ENCODE assay signal across 16 cellular contexts in genomic region chr15:70171224-70171886, GRCh38.
"Had no signal": no experiment of that assay in that cellular context is flagged by ENCODE, and none has a peak within 500 bp of the region (broad histone marks: within the 10 kb centered on the region; RNA-seq: fewer than 3 reads in every experiment).

No MANE protein-coding gene starts in this region.

- H3K4me3 Mint-ChIP-seq: activated naive CD4-positive, alpha-beta T cell treated with anti-CD3 and anti-CD28 coated beads for 36 hours; activated T-helper 17 cell treated with anti-CD3 and anti-CD28 coated beads, Interleukin-2, amount 50 U/mL, for 72 hours; memory B cell; stimulated activated effector memory CD8-positive, alpha-beta T cell treated with anti-CD3 and anti-CD28 coated beads, Interleukin-12 subunit alpha, Interleukin-12 subunit beta, amount 100 ng/mL, for 72 hours; T-helper 2 cell treated with Interferon-gamma antibody and Interleukin-4, amounts not matched to agents 5 μg/mL and 100 μg/mL, for 36 hours had no signal

- H3K27ac ChIP-seq: body of pancreas, esophagus muscularis mucosa, left lung, pancreas, tibial artery, vagina, WERI-Rb-1 had no signal

- H3K36me3 ChIP-seq: esophagus muscularis mucosa, left lung, pancreas, tibial artery, vagina, WERI-Rb-1 had no signal

- H3K4me3 ChIP-seq: body of pancreas, esophagus muscularis mucosa, left lung, pancreas, tibial artery, vagina had no signal

- H3K9me3 Mint-ChIP-seq: activated naive CD4-positive, alpha-beta T cell treated with anti-CD3 and anti-CD28 coated beads for 36 hours; activated T-helper 17 cell treated with anti-CD3 and anti-CD28 coated beads, Interleukin-2, amount 50 U/mL, for 72 hours; memory B cell; stimulated activated effector memory CD8-positive, alpha-beta T cell treated with anti-CD3 and anti-CD28 coated beads, Interleukin-12 subunit alpha, Interleukin-12 subunit beta, amount 100 ng/mL, for 72 hours; T-helper 2 cell treated with Interferon-gamma antibody and Interleukin-4, amounts not matched to agents 5 μg/mL and 100 μg/mL, for 36 hours had no signal

- H3K9me3 ChIP-seq: body of pancreas, esophagus muscularis mucosa, left lung, pancreas, tibial artery, vagina had no signal

- H3K4me1 Mint-ChIP-seq: activated T-helper 17 cell treated with anti-CD3 and anti-CD28 coated beads, Interleukin-2, amount 50 U/mL, for 72 hours; memory B cell; stimulated activated effector memory CD8-positive, alpha-beta T cell treated with anti-CD3 and anti-CD28 coated beads, Interleukin-12 subunit alpha, Interleukin-12 subunit beta, amount 100 ng/mL, for 72 hours had no signal

- H3K36me3 Mint-ChIP-seq: memory B cell; stimulated activated effector memory CD8-positive, alpha-beta T cell treated with anti-CD3 and anti-CD28 coated beads, Interleukin-12 subunit alpha, Interleukin-12 subunit beta, amount 100 ng/mL, for 72 hours had no signal

- H3K27ac Mint-ChIP-seq: activated naive CD4-positive, alpha-beta T cell treated with anti-CD3 and anti-CD28 coated beads for 36 hours; activated T-helper 17 cell treated with anti-CD3 and anti-CD28 coated beads, Interleukin-2, amount 50 U/mL, for 72 hours; memory B cell; stimulated activated effector memory CD8-positive, alpha-beta T cell treated with anti-CD3 and anti-CD28 coated beads, Interleukin-12 subunit alpha, Interleukin-12 subunit beta, amount 100 ng/mL, for 72 hours; T-helper 2 cell treated with Interferon-gamma antibody and Interleukin-4, amounts not matched to agents 5 μg/mL and 100 μg/mL, for 36 hours had no signal

- DNase-seq: activated CD4-positive, alpha-beta T cell treated with anti-CD3 and anti-CD28 coated beads for 4 hours; activated naive CD4-positive, alpha-beta T cell treated with anti-CD3 and anti-CD28 coated beads for 36 hours; activated T-cell treated with anti-CD3 and anti-CD28 coated beads for 4 hours; body of pancreas; foreskin fibroblast; left lung; pancreas; SW 1271; tibial artery; WERI-Rb-1 had no signal

- H3K27me3 Mint-ChIP-seq: activated T-helper 17 cell treated with anti-CD3 and anti-CD28 coated beads, Interleukin-2, amount 50 U/mL, for 72 hours had no signal

- H3K4me1 ChIP-seq: left lung, vagina had no signal

- H3K27me3 ChIP-seq: body of pancreas, esophagus muscularis mucosa, left lung, pancreas, tibial artery, vagina had no signal
